ENCODE assay signal across 1 cellular context in the genomic region with DNA sequence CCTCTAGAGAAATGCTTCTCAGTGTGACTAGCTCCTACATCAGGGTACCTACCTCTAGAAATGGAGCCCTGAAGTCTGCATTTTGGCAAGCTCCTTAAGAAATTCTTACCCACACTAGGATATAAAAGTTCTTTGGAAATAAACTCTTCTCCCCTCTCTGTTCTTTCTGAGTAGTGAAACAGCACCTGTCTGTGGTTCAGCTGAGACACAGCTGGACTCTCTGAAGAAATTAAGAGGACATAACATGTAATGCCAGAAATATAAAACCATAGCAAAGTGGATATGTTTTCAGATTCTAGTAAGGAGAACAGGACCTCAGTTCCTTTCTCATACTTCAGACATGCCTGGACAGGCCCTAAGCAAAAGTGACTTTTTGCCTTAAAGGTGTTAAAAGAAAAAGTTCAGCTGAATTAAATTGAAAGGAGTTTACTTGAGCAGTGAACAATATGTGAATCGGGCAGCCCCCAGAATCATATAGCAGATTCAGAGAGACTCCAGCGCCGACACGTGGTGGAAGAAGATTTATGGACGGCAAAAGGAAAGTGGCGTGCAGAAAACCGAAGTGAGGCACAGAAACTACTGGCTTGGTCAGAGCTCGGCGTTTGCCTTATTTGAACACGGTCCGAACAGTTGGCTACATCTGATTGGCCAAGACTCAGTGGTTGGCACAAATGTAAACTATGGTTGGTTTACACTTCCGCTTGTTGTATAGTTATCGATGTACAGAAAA.
TF ChIP-seq lines count a peak whose summit lies in the region.

No MANE protein-coding gene starts in this region.

TF ChIP-seq in WTC11, 78 proteins besides CTCF, POLR2A, EP300 and RAD21 (continued from another document):
- TF ChIP-seq, protein P1, sequence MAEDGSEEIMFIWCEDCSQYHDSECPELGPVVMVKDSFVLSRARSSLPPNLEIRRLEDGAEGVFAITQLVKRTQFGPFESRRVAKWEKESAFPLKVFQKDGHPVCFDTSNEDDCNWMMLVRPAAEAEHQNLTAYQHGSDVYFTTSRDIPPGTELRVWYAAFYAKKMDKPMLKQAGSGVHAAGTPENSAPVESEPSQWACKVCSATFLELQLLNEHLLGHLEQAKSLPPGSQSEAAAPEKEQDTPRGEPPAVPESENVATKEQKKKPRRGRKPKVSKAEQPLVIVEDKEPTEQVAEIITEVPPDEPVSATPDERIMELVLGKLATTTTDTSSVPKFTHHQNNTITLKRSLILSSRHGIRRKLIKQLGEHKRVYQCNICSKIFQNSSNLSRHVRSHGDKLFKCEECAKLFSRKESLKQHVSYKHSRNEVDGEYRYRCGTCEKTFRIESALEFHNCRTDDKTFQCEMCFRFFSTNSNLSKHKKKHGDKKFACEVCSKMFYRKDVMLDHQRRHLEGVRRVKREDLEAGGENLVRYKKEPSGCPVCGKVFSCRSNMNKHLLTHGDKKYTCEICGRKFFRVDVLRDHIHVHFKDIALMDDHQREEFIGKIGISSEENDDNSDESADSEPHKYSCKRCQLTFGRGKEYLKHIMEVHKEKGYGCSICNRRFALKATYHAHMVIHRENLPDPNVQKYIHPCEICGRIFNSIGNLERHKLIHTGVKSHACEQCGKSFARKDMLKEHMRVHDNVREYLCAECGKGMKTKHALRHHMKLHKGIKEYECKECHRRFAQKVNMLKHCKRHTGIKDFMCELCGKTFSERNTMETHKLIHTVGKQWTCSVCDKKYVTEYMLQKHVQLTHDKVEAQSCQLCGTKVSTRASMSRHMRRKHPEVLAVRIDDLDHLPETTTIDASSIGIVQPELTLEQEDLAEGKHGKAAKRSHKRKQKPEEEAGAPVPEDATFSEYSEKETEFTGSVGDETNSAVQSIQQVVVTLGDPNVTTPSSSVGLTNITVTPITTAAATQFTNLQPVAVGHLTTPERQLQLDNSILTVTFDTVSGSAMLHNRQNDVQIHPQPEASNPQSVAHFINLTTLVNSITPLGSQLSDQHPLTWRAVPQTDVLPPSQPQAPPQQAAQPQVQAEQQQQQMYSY (CRISPR knock-in tag; IDR thresholded peaks at IDR 0.05), result no peak
- TF ChIP-seq MYBL2 (CRISPR knock-in tag; IDR thresholded peaks at IDR 0.05), result no peak
- TF ChIP-seq, protein P2, sequence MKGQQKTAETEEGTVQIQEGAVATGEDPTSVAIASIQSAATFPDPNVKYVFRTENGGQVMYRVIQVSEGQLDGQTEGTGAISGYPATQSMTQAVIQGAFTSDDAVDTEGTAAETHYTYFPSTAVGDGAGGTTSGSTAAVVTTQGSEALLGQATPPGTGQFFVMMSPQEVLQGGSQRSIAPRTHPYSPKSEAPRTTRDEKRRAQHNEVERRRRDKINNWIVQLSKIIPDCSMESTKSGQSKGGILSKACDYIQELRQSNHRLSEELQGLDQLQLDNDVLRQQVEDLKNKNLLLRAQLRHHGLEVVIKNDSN (CRISPR knock-in tag; IDR thresholded peaks at IDR 0.05), result no peak
TF ChIP-seq in WTC11: peak in this region for 0.
